In genomic region chr16:84585886-84586285, GRCh38 we compare ENCODE assay signal across 1 cellular context.
TF ChIP-seq lines count a peak whose summit lies in the region.

No MANE protein-coding gene starts in this region.

TF ChIP-seq in H1, 55 proteins besides CTCF, POLR2A, EP300 and RAD21 (continued from another document):
- TF ChIP-seq NANOG (IDR thresholded peaks at IDR 0.05; ENCODE audit: insufficient read depth, low read depth, low read length, poor library complexity, severe bottlenecking): no peak
- no peak for TF ChIP-seq MAX (IDR thresholded peaks at IDR 0.05)
- TF ChIP-seq GTF2F1 (IDR thresholded peaks at IDR 0.05; ENCODE audit: borderline replicate concordance, low read depth, low read length): no peak
- no peak for TF ChIP-seq CBX5 (IDR thresholded peaks at IDR 0.05; ENCODE audit: low read depth, low read length)
- no peak for TF ChIP-seq YY1 (IDR thresholded peaks at IDR 0.05; ENCODE audit: low read depth, low read length)
- no peak for TF ChIP-seq CEBPB (IDR thresholded peaks at IDR 0.05; ENCODE audit: low read depth, low read length)
- TF ChIP-seq TEAD4 (IDR thresholded peaks at IDR 0.05; ENCODE audit: low read depth, low read length): no peak
- no peak for TF ChIP-seq EGR1 (IDR thresholded peaks at IDR 0.05; ENCODE audit: borderline replicate concordance, low read depth, low read length)
- no peak for TF ChIP-seq ASH2L (IDR thresholded peaks at IDR 0.05; ENCODE audit: low read length)
- TF ChIP-seq ATF3 (IDR thresholded peaks at IDR 0.05; ENCODE audit: insufficient read depth, low read depth, low read length): peak; percentile 59
- TF ChIP-seq SRF (IDR thresholded peaks at IDR 0.05; ENCODE audit: low read depth, low read length): no peak
- no peak for TF ChIP-seq CHD1 (IDR thresholded peaks at IDR 0.05; ENCODE audit: low read depth, low read length)
- TF ChIP-seq SP4 (IDR thresholded peaks at IDR 0.05; ENCODE audit: low read length): 0 out of 2 replicates have a peak, but pooled peaks have one; percentile 53
TF ChIP-seq in H1: peak in this region for 4.
